11 cellular contexts compared by ENCODE assay signal in genomic region chr11:27795955-27796861, GRCh38.
DNase-seq lines count a peak whose midpoint lies in the region; ATAC-seq and TF ChIP-seq lines count a peak whose summit lies in the region.
"Had no signal": no experiment of that assay in that cellular context is flagged by ENCODE, and none has a peak within 500 bp of the region (broad histone marks: within the 10 kb centered on the region; RNA-seq: fewer than 3 reads in every experiment).

No MANE protein-coding gene starts in this region.

- no peak for TF ChIP-seq EP300 in stomach (IDR thresholded peaks at IDR 0.05)

- H3K27me3 Mint-ChIP-seq in glutamatergic neuron (ENCODE audit: unreplicated experiment), result peaks cover 4% of the 10 kb centered on the region

- ATAC-seq in GM21528 (IDR thresholded peaks at IDR 0.05; ENCODE audit: low FRiP score, unreplicated experiment) (no peak), gastrocnemius medialis (no peak)

- TF ChIP-seq POLR2A in stomach (IDR thresholded peaks at IDR 0.05) (no peak), gastrocnemius medialis (IDR thresholded peaks at IDR 0.05) (no peak)

- H3K27me3 ChIP-seq in stomach (no peaks in the 10 kb centered on the region), gastrocnemius medialis (no peaks in the 10 kb centered on the region)
- H3K27me3 ChIP-seq: SJSA1 had no signal

- no peaks in the 10 kb centered on the region for H3K36me3 ChIP-seq in stomach
- no peaks in the 10 kb centered on the region for H3K36me3 ChIP-seq in gastrocnemius medialis
- H3K36me3 ChIP-seq: SJSA1 had no signal

- H3K4me1 ChIP-seq in stomach (peaks cover 0 to 7% (median 3%) of the 10 kb centered on the region in 4 donors), gastrocnemius medialis (no peaks in the 10 kb centered on the region)

- H3K36me3 Mint-ChIP-seq in glutamatergic neuron (ENCODE audit: unreplicated experiment), result no peaks in the 10 kb centered on the region
- H3K36me3 Mint-ChIP-seq: activated CD4-positive, alpha-beta memory T cell treated with anti-CD3 and anti-CD28 coated beads for 36 hours had no signal

- H3K4me1 Mint-ChIP-seq in glutamatergic neuron (ENCODE audit: low read depth, unreplicated experiment), result peaks cover 6% of the 10 kb centered on the region

- H3K27ac ChIP-seq in stomach (no peak overlapping the region), gastrocnemius medialis (no peak overlapping the region)
- H3K27ac ChIP-seq: SJSA1 had no signal

- H3K4me3 ChIP-seq in stomach, result no peak overlapping the region
- no peak overlapping the region for H3K4me3 ChIP-seq in gastrocnemius medialis
- H3K4me3 ChIP-seq: SJSA1 had no signal

- intact Hi-C loops in stomach (cut with DNase I; ENCODE audit: low total_unique reads) (no loop called here), gastrocnemius medialis (cut with DNase I; ENCODE audit: low total_unique reads) (no loop called here)

- in situ Hi-C loops in gastrocnemius medialis (cut with MboI; ENCODE audit: low sequenced_read_pairs in 4 of 4), result no loop called here

- DNase-seq in NCI-H2227 treated with DMSO at 0.1 percent for 48 hours (lab: John Stamatoyannopoulos, UW) (peak; percentile 32), NCI-H2227 (lab: John Stamatoyannopoulos, UW; ENCODE audit: unreplicated experiment) (no peak), NCI-H345 (lab: John Stamatoyannopoulos, UW) (peak; percentile 84), glutamatergic neuron (no peak), stomach (peak; percentile 26), epidermal melanocyte (ENCODE audit: insufficient read length, low spot score) (no peak), gastrocnemius medialis (no peak)
- DNase-seq: activated CD4-positive, alpha-beta memory T cell treated with anti-CD3 and anti-CD28 coated beads for 36 hours; stimulated activated CD4-positive, alpha-beta T cell treated with anti-CD3 and anti-CD28 coated beads, Interleukin-4, amount 100 ng/mL, for 1 hour had no signal

- H3K9me3 ChIP-seq in stomach (peaks cover 0 to 4% (median 0%) of the 10 kb centered on the region in 4 donors), gastrocnemius medialis (no peaks in the 10 kb centered on the region)

- H3K4me3 Mint-ChIP-seq in glutamatergic neuron (ENCODE audit: unreplicated experiment), result peak overlapping the region; percentile 14
- H3K4me3 Mint-ChIP-seq: activated CD4-positive, alpha-beta memory T cell treated with anti-CD3 and anti-CD28 coated beads for 36 hours had no signal

- TF ChIP-seq CTCF in glutamatergic neuron (IDR thresholded peaks at IDR 0.05; ENCODE audit: partially characterized antibody, unreplicated experiment), result no peak
- no peak for TF ChIP-seq CTCF in stomach (IDR thresholded peaks at IDR 0.05)
- no peak for TF ChIP-seq CTCF in gastrocnemius medialis (IDR thresholded peaks at IDR 0.05 in 4 of 5, conservative IDR thresholded peaks at IDR 0.05 in 1 of 5)

- H3K27ac Mint-ChIP-seq in glutamatergic neuron (ENCODE audit: unreplicated experiment), result no peak overlapping the region
- H3K27ac Mint-ChIP-seq: activated CD4-positive, alpha-beta memory T cell treated with anti-CD3 and anti-CD28 coated beads for 36 hours had no signal

- H3K9me3 Mint-ChIP-seq in glutamatergic neuron (ENCODE audit: unreplicated experiment), result no peaks in the 10 kb centered on the region

- 16 to 21% (median 18%) methylated on average over 9 of the region's 9 CpGs for WGBS in stomach, 5 donors

Comparison
In these comparisons a context has a peak if more than half of its experiments do, and no peak if none do; other contexts are left out.
1. DNase-seq: peak in NCI-H2227 treated with DMSO at 0.1 percent for 48 hours (single experiment), NCI-H345 (single experiment) and stomach (single experiment); none in NCI-H2227 (single experiment), glutamatergic neuron (single experiment), epidermal melanocyte (single experiment) and gastrocnemius medialis (0 of 2).